Comparison of ENCODE assay signal across 9 cellular contexts in the genomic region with DNA sequence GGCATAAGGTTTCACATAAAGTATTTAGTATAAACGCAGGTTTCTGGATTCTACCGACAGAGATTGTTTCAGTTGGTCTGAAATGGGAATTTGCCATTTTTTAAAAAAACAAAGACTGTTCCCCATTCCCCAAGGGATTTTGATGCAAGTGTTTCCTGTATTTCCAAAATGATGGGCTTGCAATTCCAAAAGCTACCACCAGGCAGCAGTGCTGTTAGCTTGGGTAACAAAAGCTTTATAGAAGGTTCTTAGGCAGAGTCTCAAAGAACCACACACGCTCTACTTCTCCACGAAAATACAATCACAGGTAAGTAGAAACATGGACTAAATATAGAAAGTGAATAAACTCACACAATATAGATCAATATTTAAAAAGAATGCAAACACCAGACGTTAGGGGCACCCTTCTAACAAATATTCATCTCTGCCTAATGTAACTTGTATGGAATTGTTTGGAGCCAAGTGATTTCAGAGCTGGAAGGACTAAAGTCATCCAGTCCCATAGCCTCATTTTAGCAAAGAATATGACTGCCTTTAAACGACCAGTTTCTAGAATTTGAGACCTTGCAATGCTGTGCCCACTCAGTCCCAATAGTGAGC.
DNase-seq lines count a peak whose midpoint lies in the region; ATAC-seq and TF ChIP-seq lines count a peak whose summit lies in the region.
"Had no signal": no experiment of that assay in that cellular context is flagged by ENCODE, and none has a peak within 500 bp of the region (broad histone marks: within the 10 kb centered on the region; RNA-seq: fewer than 3 reads in every experiment).

No MANE protein-coding gene starts in this region.

- H3K9ac ChIP-seq in parathyroid adenoma, result no peak overlapping the region
- H3K9ac ChIP-seq: BLaER1 had no signal

- no peak for TF ChIP-seq POLR2A in esophagus squamous epithelium (IDR thresholded peaks at IDR 0.05)

- 29 to 36% methylated on average over 6 of the region's 6 CpGs for WGBS in esophagus squamous epithelium, 2 donors

- no peak overlapping the region for H3K4me2 ChIP-seq in parathyroid adenoma (ENCODE audit: low read length)
- H3K4me2 ChIP-seq: BLaER1 had no signal

- H3K27me3 ChIP-seq in RWPE2 (ENCODE audit: insufficient read depth, poor library complexity, severe bottlenecking) (no peaks in the 10 kb centered on the region), esophagus squamous epithelium (no peaks in the 10 kb centered on the region), parathyroid adenoma (ENCODE audit: control insufficient read depth, insufficient read depth, low read length) (no peaks in the 10 kb centered on the region)
- H3K27me3 ChIP-seq: BLaER1 had no signal

- H3K9me3 ChIP-seq in RWPE2 (ENCODE audit: severe bottlenecking), result no peaks in the 10 kb centered on the region
- no peaks in the 10 kb centered on the region for H3K9me3 ChIP-seq in esophagus squamous epithelium
- no peaks in the 10 kb centered on the region for H3K9me3 ChIP-seq in parathyroid adenoma (ENCODE audit: control insufficient read depth, low read length)
- H3K9me3 ChIP-seq: BLaER1 had no signal

- peak; percentile 4 to 87 (median 48) for DNase-seq in NCI-H1417 (lab: John Stamatoyannopoulos, UW)
- no peak for DNase-seq in NCI-H1417 treated with DMSO at 0.1 percent for 48 hours (lab: John Stamatoyannopoulos, UW)
- peak; percentile 54 for DNase-seq in HT-29 (ENCODE audit: low spot score)
- no peak for DNase-seq in RWPE2 (ENCODE audit: low spot score)
- no peak for DNase-seq in esophagus squamous epithelium (lab: John Stamatoyannopoulos, UW)

- ATAC-seq in RWPE2 (ENCODE audit: low read depth), result no peak
- no peak for ATAC-seq in HG03432 (IDR thresholded peaks at IDR 0.05; ENCODE audit: unreplicated experiment)
- no peak for ATAC-seq in HG03460 (IDR thresholded peaks at IDR 0.05; ENCODE audit: unreplicated experiment)

- H3K27ac ChIP-seq in RWPE2 (ENCODE audit: poor library complexity, severe bottlenecking) (no peak overlapping the region), esophagus squamous epithelium (no peak overlapping the region), parathyroid adenoma (no peak overlapping the region)
- H3K27ac ChIP-seq: BLaER1 had no signal

- H3K79me2 ChIP-seq in parathyroid adenoma, result no peaks in the 10 kb centered on the region

- peaks cover 8% of the 10 kb centered on the region for H3K4me1 ChIP-seq in RWPE2 (ENCODE audit: insufficient read depth, poor library complexity, severe bottlenecking)
- no peaks in the 10 kb centered on the region for H3K4me1 ChIP-seq in esophagus squamous epithelium
- H3K4me1 ChIP-seq in parathyroid adenoma, result no peaks in the 10 kb centered on the region
- H3K4me1 ChIP-seq: BLaER1 had no signal

- TF ChIP-seq CTCF in RWPE2 (IDR thresholded peaks at IDR 0.05; ENCODE audit: poor library complexity, severe bottlenecking) (peak; percentile 84), esophagus squamous epithelium (IDR thresholded peaks at IDR 0.05) (peak in 5 of 6 experiments; percentile 63 to 80 (median 67)), parathyroid adenoma (IDR thresholded peaks at IDR 0.05) (peak; percentile 86)

- no peak overlapping the region for H2AFZ ChIP-seq in parathyroid adenoma

- intact Hi-C loops in esophagus squamous epithelium (cut with DNase I), result loop anchor here (10.0 kb wide), 1 partner anchor 160 kb away; no protein-coding TSS in a partner anchor

- H3K36me3 ChIP-seq in RWPE2 (ENCODE audit: low read depth) (no peaks in the 10 kb centered on the region), esophagus squamous epithelium (no peaks in the 10 kb centered on the region), parathyroid adenoma (ENCODE audit: control insufficient read depth, insufficient read depth, low read length) (no peaks in the 10 kb centered on the region)
- H3K36me3 ChIP-seq: BLaER1 had no signal

- H3K4me3 ChIP-seq in RWPE2 (ENCODE audit: severe bottlenecking) (no peak overlapping the region), esophagus squamous epithelium (no peak overlapping the region), parathyroid adenoma (ENCODE audit: low read depth, low read length) (no peak overlapping the region)
- H3K4me3 ChIP-seq: BLaER1 had no signal

Comparison
In these comparisons a context has a peak if more than half of its experiments do, and no peak if none do; other contexts are left out.
1. DNase-seq: peak in NCI-H1417 (3 of 3) and HT-29 (single experiment); none in NCI-H1417 treated with DMSO at 0.1 percent for 48 hours (single experiment), RWPE2 (single experiment) and esophagus squamous epithelium (single experiment).
2. Peak in every context shown above with its lines, with median percentiles within 50 percentile points of each other: CTCF ChIP-seq.